In genomic region chr21:17651526-17651925, GRCh38 we compare ENCODE assay signal across 23 cellular contexts. TPM values are rescaled to one million over a fixed set of nuclear protein-coding genes. Genes with fewer than 3 reads are reported as not detected.
A peak's percentile ranks its signal among the peaks of the same experiment; 100 is the strongest.
DNase-seq lines count a peak whose midpoint lies in the region; ATAC-seq, FAIRE-seq and TF ChIP-seq lines count a peak whose summit lies in the region.
"Had no signal": no experiment of that assay in that cellular context is flagged by ENCODE, and none has a peak within 500 bp of the region (broad histone marks: within the 10 kb centered on the region; RNA-seq: fewer than 3 reads in every experiment).

No MANE protein-coding gene starts in this region.

- no peak for FAIRE-seq in HepG2 (lab: Jason Lieb, UNC)
- no peak for FAIRE-seq in H1 (lab: Jason Lieb, UNC)
- FAIRE-seq: A204.1, D721Med, G401.6, GM12891, GM19239 had no signal

- H3K27ac Mint-ChIP-seq in endothelial cell (ENCODE audit: unreplicated experiment), result no peak overlapping the region
- H3K27ac Mint-ChIP-seq: B cell; CD4-positive, alpha-beta T cell; CD8-positive, alpha-beta T cell had no signal

- no peak for TF ChIP-seq RAD21 in HepG2 (CRISPR knock-in tag; IDR thresholded peaks at IDR 0.05)
- TF ChIP-seq RAD21 in IMR-90 (IDR thresholded peaks at IDR 0.05; ENCODE audit: low read length), result no peak
- TF ChIP-seq RAD21 in H1 (IDR thresholded peaks at IDR 0.05 in 1 of 2, conservative IDR thresholded peaks at IDR 0.05 in 1 of 2; ENCODE audit: low read depth in 2 of 2, low read length in 2 of 2), result no peak

- DNase-seq in HepG2 (ENCODE audit: low spot score) (no peak), right lobe of liver (no peak), IMR-90 (no peak), H1 (ENCODE audit: low read depth in 1 of 2, low spot score in 2 of 2) (no peak), nucleus accumbens (lab: John Stamatoyannopoulos, UW) (no peak), NCI-H1048 (lab: John Stamatoyannopoulos, UW) (no peak), endothelial cell (ENCODE audit: low spot score) (no peak)
- DNase-seq: 8988T; AML-193; Caco-2; Calu3; CD4-positive, alpha-beta T cell; CD8-positive, alpha-beta T cell; DMS79 treated with DMSO at 0.1 percent for 48 hours; GF-D8 had no signal

- H3K27me3 ChIP-seq in HepG2 (ENCODE audit: control insufficient read depth in 1 of 2, insufficient read depth in 2 of 2, low read length in 2 of 2), result no peaks in the 10 kb centered on the region
- H3K27me3 ChIP-seq in right lobe of liver, result no peaks in the 10 kb centered on the region
- H3K27me3 ChIP-seq in IMR-90 (ENCODE audit: control insufficient read depth, insufficient read depth, low read length), result no peaks in the 10 kb centered on the region
- no peaks in the 10 kb centered on the region for H3K27me3 ChIP-seq in H1 (replicated peaks in 1 of 4; ENCODE audit: control insufficient read depth in 3 of 4, extremely low read depth in 1 of 4, insufficient read depth in 3 of 4, low read length in 3 of 4)
- H3K27me3 ChIP-seq: BLaER1 treated with 17β-estradiol and CSF1 and Interleukin-3, amounts not matched to agents 10 nM and 100 nM had no signal

- H4K5ac ChIP-seq in IMR-90 (ENCODE audit: low read depth, low read length), result no peak overlapping the region
- no peak overlapping the region for H4K5ac ChIP-seq in H1 (ENCODE audit: insufficient read length, low read depth, low read length)

- POLR2A ChIA-PET in HepG2 (lab: Yijun Ruan, JAX), result no interaction called here
- POLR2A ChIA-PET in IMR-90 (lab: Charles Lee; ENCODE audit: unreplicated experiment), result no interaction called here
- POLR2A ChIA-PET in H1 (lab: Charles Lee; ENCODE audit: partially characterized antibody), result no interaction called here

- TF ChIP-seq POLR2A in HepG2 (IDR thresholded peaks at IDR 0.05; ENCODE audit: insufficient read depth in 1 of 2, low read depth in 2 of 2, low read length in 2 of 2), result no peak
- no peak for TF ChIP-seq POLR2A in right lobe of liver (IDR thresholded peaks at IDR 0.05)
- no peak for TF ChIP-seq POLR2A in IMR-90 (IDR thresholded peaks at IDR 0.05; ENCODE audit: low read depth, low read length)
- TF ChIP-seq POLR2A in H1 (IDR thresholded peaks at IDR 0.05; ENCODE audit: control extremely low read depth in 1 of 2, low read depth in 2 of 2, low read length in 2 of 2), result no peak

- intact Hi-C loops in HepG2 (cut with micrococcal nuclease; ENCODE audit: unreplicated experiment), result no loop called here
- intact Hi-C loops in right lobe of liver (cut with DNase I), result no loop called here
- intact Hi-C loops in IMR-90 (cut with micrococcal nuclease), result no loop called here

- H3K18ac ChIP-seq in IMR-90 (ENCODE audit: low read depth, low read length) (no peak overlapping the region), H1 (ENCODE audit: extremely low read depth, low read length) (no peak overlapping the region)

- no peaks in the 10 kb centered on the region for H3K79me2 ChIP-seq in HepG2 (ENCODE audit: insufficient read depth, low read length)
- no peaks in the 10 kb centered on the region for H3K79me2 ChIP-seq in H1 (ENCODE audit: control insufficient read depth in 1 of 2, insufficient read depth in 2 of 2, low read length in 2 of 2)

- BruUV-seq in HepG2 (replicated peaks; lab: Mats Ljungman, UMichigan) (no TSS peak), IMR-90 (replicated peaks; lab: Mats Ljungman, UMichigan) (no TSS peak)

- H2BK120ac ChIP-seq in IMR-90 (ENCODE audit: low read depth, low read length) (no peak overlapping the region), H1 (replicated peaks; ENCODE audit: low read depth, low read length) (no peak overlapping the region)

- H3K79me1 ChIP-seq in IMR-90 (ENCODE audit: low read depth in 1 of 2, low read length in 2 of 2), result no peaks in the 10 kb centered on the region
- no peaks in the 10 kb centered on the region for H3K79me1 ChIP-seq in H1 (ENCODE audit: low read depth, low read length)

- H2BK12ac ChIP-seq in H1 (ENCODE audit: low read depth, low read length), result no peak overlapping the region

- no peak overlapping the region for H3K4me3 Mint-ChIP-seq in endothelial cell (ENCODE audit: unreplicated experiment)
- H3K4me3 Mint-ChIP-seq: B cell; CD4-positive, alpha-beta T cell; CD8-positive, alpha-beta T cell had no signal

- no peaks in the 10 kb centered on the region for H3K36me3 ChIP-seq in HepG2 (replicated peaks in 1 of 2; ENCODE audit: control insufficient read depth in 1 of 2, insufficient read depth in 2 of 2, low read length in 2 of 2)
- no peaks in the 10 kb centered on the region for H3K36me3 ChIP-seq in right lobe of liver
- H3K36me3 ChIP-seq in IMR-90 (ENCODE audit: control insufficient read depth, insufficient read depth, low read length), result no peaks in the 10 kb centered on the region
- no peaks in the 10 kb centered on the region for H3K36me3 ChIP-seq in H1 (ENCODE audit: control insufficient read depth in 2 of 4, insufficient read depth in 4 of 4, low read length in 3 of 4)
- H3K36me3 ChIP-seq: BLaER1 treated with 17β-estradiol and CSF1 and Interleukin-3, amounts not matched to agents 10 nM and 100 nM had no signal

- H3K4me3 ChIP-seq in HepG2 (replicated peaks in 1 of 3; ENCODE audit: insufficient read depth in 1 of 3, low read depth in 2 of 3, low read length in 3 of 3), result no peak overlapping the region
- H3K4me3 ChIP-seq in right lobe of liver, result no peak overlapping the region
- H3K4me3 ChIP-seq in IMR-90 (ENCODE audit: insufficient read depth, low read depth, low read length), result no peak overlapping the region
- no peak overlapping the region for H3K4me3 ChIP-seq in H1 (ENCODE audit: extremely low read depth in 1 of 4, insufficient read depth in 2 of 4, low read depth in 3 of 4, low read length in 4 of 4)
- H3K4me3 ChIP-seq: BLaER1 treated with 17β-estradiol and CSF1 and Interleukin-3, amounts not matched to agents 10 nM and 100 nM had no signal

- H3K9me3 Mint-ChIP-seq in endothelial cell (ENCODE audit: unreplicated experiment), result no peaks in the 10 kb centered on the region
- H3K9me3 Mint-ChIP-seq: CD4-positive, alpha-beta T cell had no signal

- no peak overlapping the region for H3K23ac ChIP-seq in IMR-90 (ENCODE audit: low read depth, low read length)
- no peak overlapping the region for H3K23ac ChIP-seq in H1 (ENCODE audit: insufficient read length)

- H3K4me1 ChIP-seq in HepG2 (ENCODE audit: insufficient read depth, low read length) (peaks cover 14% of the 10 kb centered on the region), right lobe of liver (no peaks in the 10 kb centered on the region), IMR-90 (ENCODE audit: control insufficient read depth, insufficient read depth, low read length) (no peaks in the 10 kb centered on the region), H1 (replicated peaks in 1 of 4; ENCODE audit: control insufficient read depth in 3 of 4, insufficient read depth in 4 of 4, low read length in 3 of 4) (no peaks in the 10 kb centered on the region)
- H3K4me1 ChIP-seq: BLaER1 treated with 17β-estradiol and CSF1 and Interleukin-3, amounts not matched to agents 10 nM and 100 nM; Caco-2 had no signal

- no peak overlapping the region for H3K4ac ChIP-seq in IMR-90 (ENCODE audit: low read depth, low read length)
- no peak overlapping the region for H3K4ac ChIP-seq in H1 (replicated peaks; ENCODE audit: insufficient read length, low read depth, low read length)

- no peaks in the 10 kb centered on the region for H3K9me1 ChIP-seq in IMR-90 (ENCODE audit: insufficient read depth, low read length)

- H2AFZ ChIP-seq in HepG2 (ENCODE audit: low read length), result peak overlapping the region; percentile 18
- no peak overlapping the region for H2AFZ ChIP-seq in IMR-90 (replicated peaks; ENCODE audit: low read length, poor library complexity)
- 0 out of 2 replicates have a peak overlapping the region, but pooled peaks have one; percentile 17 for H2AFZ ChIP-seq in H1 (ENCODE audit: low read length)

- no peak for TF ChIP-seq CTCF in HepG2 (CRISPR knock-in tag; IDR thresholded peaks at IDR 0.05)
- no peak for TF ChIP-seq CTCF in right lobe of liver (IDR thresholded peaks at IDR 0.05)
- no peak for TF ChIP-seq CTCF in IMR-90 (conservative IDR thresholded peaks at IDR 0.05; ENCODE audit: low read depth, low read length)
- no peak for TF ChIP-seq CTCF in H1 (IDR thresholded peaks at IDR 0.05; ENCODE audit: control extremely low read depth in 1 of 3, insufficient read depth in 1 of 3, low read depth in 1 of 3, low read length in 3 of 3)
- TF ChIP-seq CTCF in endothelial cell (IDR thresholded peaks at IDR 0.05; ENCODE audit: unreplicated experiment), result no peak

- H3K9me3 ChIP-seq in HepG2 (ENCODE audit: low read length), result 0 out of 2 replicates have a peak, but pooled peaks cover 3% of the 10 kb centered on the region
- no peaks in the 10 kb centered on the region for H3K9me3 ChIP-seq in right lobe of liver
- H3K9me3 ChIP-seq in IMR-90 (ENCODE audit: control insufficient read depth, insufficient read depth, low read length), result no peaks in the 10 kb centered on the region
- peaks cover 3 to 4% of the 10 kb centered on the region in 2 experiments; a peak in 2 of 4 replicates for H3K9me3 ChIP-seq in H1 (ENCODE audit: insufficient read depth in 2 of 2, low read depth in 1 of 2, low read length in 1 of 2)
- H3K9me3 ChIP-seq: Caco-2 had no signal

- no peak overlapping the region for H2AK9ac ChIP-seq in IMR-90 (replicated peaks; ENCODE audit: low read depth, low read length, poor library complexity)

- H4K91ac ChIP-seq in IMR-90 (ENCODE audit: insufficient read depth, low read depth, low read length), result no peak overlapping the region
- no peak overlapping the region for H4K91ac ChIP-seq in H1 (replicated peaks; ENCODE audit: insufficient read length, low read length)

- H3K14ac ChIP-seq in IMR-90 (replicated peaks; ENCODE audit: low read depth, low read length) (no peak overlapping the region), H1 (ENCODE audit: insufficient read length) (no peak overlapping the region)

- H4K8ac ChIP-seq in IMR-90 (ENCODE audit: low read depth in 2 of 2, low read length in 2 of 2) (no peak overlapping the region), H1 (ENCODE audit: extremely low read depth, insufficient read depth, low read length) (no peak overlapping the region)

- CTCF ChIA-PET in HepG2 (lab: Yijun Ruan, JAX; ENCODE audit: low intra/inter-chr PET ratio, low total read pairs), result no interaction called here
- CTCF ChIA-PET in IMR-90 (lab: Yijun Ruan, JAX), result no interaction called here
- CTCF ChIA-PET in H1 (lab: Charles Lee; ENCODE audit: partially characterized antibody), result interaction anchor here (1.3 to 1.6 kb wide), 2 partner anchors 18 to 20 kb away, joined by 3 read pairs; no protein-coding TSS in a partner anchor

- H3K9ac ChIP-seq in HepG2 (ENCODE audit: insufficient read depth, low read depth, low read length), result no peak overlapping the region
- no peak overlapping the region for H3K9ac ChIP-seq in IMR-90 (ENCODE audit: low read depth, low read length)
- no peak overlapping the region for H3K9ac ChIP-seq in H1 (replicated peaks in 1 of 4; ENCODE audit: extremely low read depth in 1 of 4, low read depth in 3 of 4, low read length in 3 of 4)
- H3K9ac ChIP-seq: BLaER1 treated with 17β-estradiol and CSF1 and Interleukin-3, amounts not matched to agents 10 nM and 100 nM had no signal

- in situ Hi-C loops in HepG2 (cut with HindIII; ENCODE audit: extremely low pct_ligation_motif_present, low pct_unique_long_range_greater_than_20kb), result no loop called here
- in situ Hi-C loops in IMR-90 (cut with MboI; ENCODE audit: low sequenced_read_pairs), result no loop called here

- no peaks in the 10 kb centered on the region for H3K36me3 Mint-ChIP-seq in endothelial cell (ENCODE audit: low read depth, unreplicated experiment)
- H3K36me3 Mint-ChIP-seq: CD8-positive, alpha-beta T cell had no signal

- WGBS in HepG2 (ENCODE audit: low lambda C conversion rate), result 46% methylated on average over 3 of the region's 3 CpGs
- WGBS in right lobe of liver (ENCODE audit: insufficient coverage, low coverage, low lambda C conversion rate, missing lambda C conversion rate), result 94% methylated on average over 3 of the region's 3 CpGs
- no CpG with 5 or more reads among the region's 3 CpGs for WGBS in IMR-90 (ENCODE audit: extremely low coverage in 2 of 2, insufficient read length in 1 of 2), 2 experiments
- 86% methylated on average over 3 of the region's 3 CpGs; no CpG with 5 or more reads in 1 of the 2 experiments for WGBS in H1 (ENCODE audit: extremely low coverage in 1 of 2, insufficient coverage in 1 of 2, insufficient read length in 1 of 2, insufficient replicate concordance in 2 of 2, low coverage in 1 of 2, low lambda C conversion rate in 2 of 2, missing lambda C conversion rate in 1 of 2), 2 experiments

- H3K4me2 ChIP-seq in HepG2 (ENCODE audit: low read depth, low read length) (no peak overlapping the region), IMR-90 (ENCODE audit: low read depth, low read length) (no peak overlapping the region), H1 (ENCODE audit: insufficient read depth in 1 of 2, low read depth in 2 of 2, low read length in 2 of 2) (no peak overlapping the region)
- H3K4me2 ChIP-seq: BLaER1 treated with 17β-estradiol and CSF1 and Interleukin-3, amounts not matched to agents 10 nM and 100 nM had no signal

- H3K56ac ChIP-seq in IMR-90 (ENCODE audit: extremely low read depth, insufficient read depth, low read length) (no peak overlapping the region), H1 (replicated peaks; ENCODE audit: insufficient read length, low read depth, low read length) (no peak overlapping the region)

- H2BK5ac ChIP-seq in IMR-90 (ENCODE audit: low read depth, low read length, poor library complexity, severe bottlenecking) (no peak overlapping the region), H1 (ENCODE audit: low read depth, low read length) (no peak overlapping the region)

- dilution Hi-C loops in IMR-90 (cut with HindIII; ENCODE audit: low sequenced_read_pairs, unreplicated experiment), result no loop called here

- H3K23me2 ChIP-seq in H1 (ENCODE audit: low read depth, low read length), result no peaks in the 10 kb centered on the region

- H3K27me3 Mint-ChIP-seq in endothelial cell (ENCODE audit: unreplicated experiment), result no peaks in the 10 kb centered on the region

- H2AK5ac ChIP-seq in IMR-90 (ENCODE audit: low read depth, low read length), result no peak overlapping the region
- no peak overlapping the region for H2AK5ac ChIP-seq in H1 (ENCODE audit: low read depth, low read length)

- no peaks in the 10 kb centered on the region for H4K20me1 ChIP-seq in HepG2 (ENCODE audit: insufficient read depth, low read length)
- H4K20me1 ChIP-seq in IMR-90 (ENCODE audit: insufficient read depth, low read length), result no peaks in the 10 kb centered on the region
- no peaks in the 10 kb centered on the region for H4K20me1 ChIP-seq in H1 (replicated peaks in 1 of 2; ENCODE audit: control insufficient read depth in 1 of 2, insufficient read depth in 2 of 2, low read length in 2 of 2)
- H4K20me1 ChIP-seq: BLaER1 treated with 17β-estradiol and CSF1 and Interleukin-3, amounts not matched to agents 10 nM and 100 nM had no signal

- H2BK15ac ChIP-seq in IMR-90 (ENCODE audit: low read depth, low read length) (no peak overlapping the region), H1 (ENCODE audit: low read length) (no peak overlapping the region)

- H3K27ac ChIP-seq in HepG2 (ENCODE audit: extremely low read length, insufficient read depth, low read length), result no peak overlapping the region
- H3K27ac ChIP-seq in right lobe of liver, result no peak overlapping the region
- no peak overlapping the region for H3K27ac ChIP-seq in IMR-90 (ENCODE audit: insufficient read depth, low read length)
- no peak overlapping the region for H3K27ac ChIP-seq in H1 (ENCODE audit: low read depth, low read length)
- H3K27ac ChIP-seq: BLaER1 treated with 17β-estradiol and CSF1 and Interleukin-3, amounts not matched to agents 10 nM and 100 nM; C4-2B had no signal

- TF ChIP-seq EP300 in HepG2 (IDR thresholded peaks at IDR 0.05; ENCODE audit: low read depth in 2 of 2, low read length in 2 of 2) (no peak), HepG2 (CRISPR knock-in tag; IDR thresholded peaks at IDR 0.05; ENCODE audit: borderline replicate concordance) (no peak), H1 (IDR thresholded peaks at IDR 0.05; ENCODE audit: borderline replicate concordance in 1 of 2, low read depth in 2 of 2, low read length in 2 of 2) (no peak)

- no peaks in the 10 kb centered on the region for H3K4me1 Mint-ChIP-seq in endothelial cell (ENCODE audit: unreplicated experiment)
- H3K4me1 Mint-ChIP-seq: B cell had no signal

- H2BK20ac ChIP-seq in IMR-90 (ENCODE audit: low read depth, low read length) (no peak overlapping the region), H1 (ENCODE audit: low read length) (no peak overlapping the region)

- no peak for ATAC-seq in HepG2
- no peak for ATAC-seq in right lobe of liver
- no peak for ATAC-seq in IMR-90 (ENCODE audit: low read depth)
- ATAC-seq: CD8-positive, alpha-beta T cell had no signal

RNA-seq across cellular contexts. Expression of gene BTG3, which starts 38.8 kb away (rescaled TPM):
- 11.6 and 13.9 TPM in 2 replicates for total RNA-seq in HepG2 (2016; rRNA removed; fragmentation: Illumina TruSeq; extraction: Trizol)
- total RNA-seq in HepG2 (2016; cell fraction: cytosol; rRNA removed; fragmentation: Illumina TruSeq; extraction: Trizol; ENCODE audit: low read depth), result 2.6 and 3.3 TPM in 2 replicates
- 14.2 and 15.8 TPM in 2 replicates for total RNA-seq in HepG2 (2016; cell fraction: insoluble cytoplasmic fraction; rRNA removed; fragmentation: Illumina TruSeq; extraction: Trizol)
- total RNA-seq in HepG2 (2016; cell fraction: membrane; rRNA removed; fragmentation: Illumina TruSeq; extraction: Trizol), result 5.4 and 6.1 TPM in 2 replicates
- 28.7 and 34.0 TPM in 2 replicates for total RNA-seq in HepG2 (2016; cell fraction: nucleus; rRNA removed; fragmentation: Illumina TruSeq; extraction: Trizol)
- polyA plus RNA-seq in HepG2 (2011; rRNA removed), result 22.5 and 27.4 TPM in 2 replicates
- polyA plus RNA-seq in HepG2 (2011; cell fraction: cytosol; rRNA removed), result 11.5 and 19.2 TPM in 2 replicates
- 12.4 and 14.1 TPM in 2 replicates for polyA plus RNA-seq in HepG2 (2011; cell fraction: nucleus; rRNA removed)
- polyA plus RNA-seq in HepG2 (2012), result 42.9 and 43.4 TPM in 2 replicates
- polyA plus RNA-seq in HepG2 (2016; cell fraction: cytosol; fragmentation: Illumina TruSeq; extraction: Trizol; ENCODE audit: low read depth), result 2.5 and 3.0 TPM in 2 replicates
- polyA plus RNA-seq in HepG2 (2016; cell fraction: insoluble cytoplasmic fraction; fragmentation: Illumina TruSeq; extraction: Trizol; ENCODE audit: low read depth), result 20.7 and 21.3 TPM in 2 replicates
- 4.3 and 4.4 TPM in 2 replicates for polyA plus RNA-seq in HepG2 (2016; cell fraction: membrane; fragmentation: Illumina TruSeq; extraction: Trizol; ENCODE audit: low read depth)
- polyA plus RNA-seq in HepG2 (2016; cell fraction: nucleus; fragmentation: Illumina TruSeq; extraction: Trizol; ENCODE audit: insufficient read depth, low read depth), result 26.5 and 30.1 TPM in 2 replicates
- polyA minus RNA-seq in HepG2 (2011; rRNA and poly(A)+ RNA removed; ENCODE audit: low replicate concordance), result 3.9 and 11.3 TPM in 2 replicates
- polyA minus RNA-seq in HepG2 (2011; cell fraction: cytosol; rRNA and poly(A)+ RNA removed), result 9.0 and 9.1 TPM in 2 replicates
- 42.6 and 51.3 TPM in 2 replicates for polyA minus RNA-seq in HepG2 (2011; cell fraction: nucleus; rRNA and poly(A)+ RNA removed)
- total RNA-seq in right lobe of liver, result 10 to 100 TPM in 2 of 6 experiments, 1 to 10 TPM in 4; 1.1 to 14.3 (median 5.6) TPM
- 22.4 and 29.2 TPM in 2 replicates for total RNA-seq in IMR-90 (2012; rRNA removed)
- polyA plus RNA-seq in IMR-90 (2012; rRNA removed), result 33.9 and 38.1 TPM in 2 replicates
- polyA plus RNA-seq in IMR-90 (2012; cell fraction: cytosol; rRNA removed), result 14.1 and 27.6 TPM in 2 replicates
- polyA plus RNA-seq in IMR-90 (2012; cell fraction: nucleus; rRNA removed; ENCODE audit: low replicate concordance), result 7.8 and 51.2 TPM in 2 replicates
- 21.6 and 25.9 TPM in 2 replicates for total RNA-seq in H1 (2021; fragmentation: NEBNext Ultra II Directional; extraction: Animal tissue kit (Norgen Biotek cat#: 25700))
- 7.6 and 13.6 TPM in 2 replicates for polyA plus RNA-seq in H1 (2011; rRNA removed)
- polyA plus RNA-seq in H1 (2011; cell fraction: cytosol; rRNA removed), result 15.9 TPM
- polyA plus RNA-seq in H1 (2011; cell fraction: nucleus; rRNA removed), result 6.0 TPM
- polyA plus RNA-seq in H1 (2012, experiment 1 of 2), result 15.1 to 21.7 TPM (median 16.0 TPM) in 4 replicates
- polyA plus RNA-seq in H1 (2012, experiment 2 of 2), result 4.5 TPM
- 23.3 TPM for polyA plus RNA-seq in H1 (2013, experiment 1 of 2)
- 25.1 TPM for polyA plus RNA-seq in H1 (2013, experiment 2 of 2)
- polyA minus RNA-seq in H1 (2011; rRNA and poly(A)+ RNA removed), result 9.7 and 10.2 TPM in 2 replicates
- polyA minus RNA-seq in H1 (2011; cell fraction: cytosol; rRNA and poly(A)+ RNA removed), result 19.7 TPM
- 36.6 TPM for polyA minus RNA-seq in H1 (2011; cell fraction: nucleus; rRNA and poly(A)+ RNA removed)
- 18.5 TPM for total RNA-seq in endothelial cell (ENCODE audit: unreplicated experiment)

Comparison
In these comparisons a context has a peak if more than half of its experiments do, and no peak if none do; other contexts are left out.
1. Of the 41 proteins assayed by ChIP-seq in both HepG2 and H1: peak only in HepG2: MAFK; only in H1: none; in both: none; in neither: 40.